15 cellular contexts compared by ENCODE assay signal in the genomic region with DNA sequence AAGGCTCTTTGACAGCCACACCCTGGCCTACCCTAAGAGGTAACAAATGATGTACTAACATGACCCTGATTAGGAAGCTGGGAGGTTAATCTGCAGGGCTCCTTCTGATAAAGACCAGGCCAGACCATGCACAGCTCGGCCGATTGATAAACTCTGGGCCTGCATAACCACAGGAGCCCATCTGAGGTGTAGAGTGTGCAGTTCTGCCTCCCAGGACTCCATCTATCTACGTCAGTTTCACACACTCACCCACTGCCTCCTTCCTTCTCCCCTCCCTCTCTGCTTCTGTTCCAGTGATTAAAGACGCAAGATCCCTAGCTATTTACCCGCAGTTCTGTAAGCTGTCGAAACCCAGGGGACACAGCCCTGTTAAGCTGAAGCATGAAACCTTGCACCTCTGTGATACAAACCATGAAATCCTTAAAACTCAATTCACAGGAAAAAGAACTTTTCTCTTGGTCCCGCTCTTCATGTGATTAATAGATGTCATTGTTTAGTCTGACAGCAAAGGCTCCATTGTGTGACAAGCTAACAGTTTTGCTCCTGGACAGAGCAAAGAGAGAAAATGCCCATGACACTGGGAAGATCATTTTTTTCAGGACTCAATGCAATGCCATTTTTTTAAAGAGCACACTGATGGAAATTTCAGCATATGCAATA.
A peak's percentile ranks its signal among the peaks of the same experiment; 100 is the strongest.
DNase-seq lines count a peak whose midpoint lies in the region; ATAC-seq and TF ChIP-seq lines count a peak whose summit lies in the region.
"Had no signal": no experiment of that assay in that cellular context is flagged by ENCODE, and none has a peak within 500 bp of the region (broad histone marks: within the 10 kb centered on the region; RNA-seq: fewer than 3 reads in every experiment).

No MANE protein-coding gene starts in this region.

- ATAC-seq in Right ventricle myocardium superior (ENCODE audit: poor library complexity): no peak

- TF ChIP-seq CTCF in cardiac muscle cell (IDR thresholded peaks at IDR 0.05; ENCODE audit: low read depth, low read length) (no peak), osteoblast (IDR thresholded peaks at IDR 0.05; ENCODE audit: extremely low read depth, low read depth, low read length) (no peak)

- H3K27ac ChIP-seq in cardiac muscle cell (peak overlapping the region; percentile 19), osteoblast (ENCODE audit: low read depth, low read length) (no peak overlapping the region), temporal lobe (ENCODE audit: low read depth, low read length) (peak overlapping the region; percentile 60)

- no peak overlapping the region for H2AFZ ChIP-seq in osteoblast (ENCODE audit: low read length)

- H3K4me2 ChIP-seq in osteoblast (ENCODE audit: insufficient read depth, low read length): no peak overlapping the region

- H3K4me3 ChIP-seq in cardiac muscle cell (no peak overlapping the region), osteoblast (ENCODE audit: insufficient read depth, low read length) (no peak overlapping the region)

- H3K27me3 ChIP-seq in cardiac muscle cell: no peaks in the 10 kb centered on the region
- no peaks in the 10 kb centered on the region for H3K27me3 ChIP-seq in osteoblast (ENCODE audit: insufficient read depth, low read length)

- no peaks in the 10 kb centered on the region for H3K79me2 ChIP-seq in osteoblast (ENCODE audit: insufficient read depth, low read length)

- no peaks in the 10 kb centered on the region for H4K20me1 ChIP-seq in osteoblast (ENCODE audit: insufficient read depth, low read length)

- no peaks in the 10 kb centered on the region for H3K36me3 ChIP-seq in cardiac muscle cell
- no peaks in the 10 kb centered on the region for H3K36me3 ChIP-seq in osteoblast (ENCODE audit: insufficient read depth, low read length)

- H3K9me3 ChIP-seq in cardiac muscle cell (ENCODE audit: low read depth): no peaks in the 10 kb centered on the region
- H3K9me3 ChIP-seq in osteoblast (ENCODE audit: low read depth, low read length): no peaks in the 10 kb centered on the region

- intact Hi-C loops in Right ventricle myocardium superior (cut with DNase I): no loop called here

- H3K4me1 ChIP-seq in cardiac muscle cell (ENCODE audit: low read depth): peaks cover 11% of the 10 kb centered on the region
- no peaks in the 10 kb centered on the region for H3K4me1 ChIP-seq in osteoblast (ENCODE audit: insufficient read depth, low read length)

- DNase-seq in cardiac muscle cell (ENCODE audit: low read depth in 1 of 2, low spot score in 1 of 2): peak in 1 of 2 donors; percentile 70
- DNase-seq in Right ventricle myocardium superior: no peak
- peak; percentile 39 for DNase-seq in inferior parietal cortex (ENCODE audit: extremely low spot score)
- DNase-seq in osteoblast (ENCODE audit: insufficient read length, low spot score, missing footprints): peak; percentile 17
- no peak for DNase-seq in DMS53 treated with DMSO at 0.1 percent for 48 hours (lab: John Stamatoyannopoulos, UW; ENCODE audit: unreplicated experiment)
- no peak for DNase-seq in GM19238 (ENCODE audit: insufficient read length, low spot score)
- no peak for DNase-seq in NCI-H526 treated with DMSO at 0.1 percent for 48 hours (lab: John Stamatoyannopoulos, UW)
- DNase-seq: DMS153, H9, NCI-H146, NCI-H2107, NCI-H446, NCI-H774, SHP77 treated with DMSO at 0.1 percent for 48 hours had no signal

Comparison
In these comparisons a context has a peak if more than half of its experiments do, and no peak if none do; other contexts are left out.
1. DNase-seq: peak in inferior parietal cortex (single experiment) and osteoblast (single experiment); none in Right ventricle myocardium superior (single experiment), DMS53 treated with DMSO at 0.1 percent for 48 hours (single experiment), GM19238 (single experiment) and NCI-H526 treated with DMSO at 0.1 percent for 48 hours (single experiment).